2 cellular contexts compared by ENCODE assay signal in the genomic region with DNA sequence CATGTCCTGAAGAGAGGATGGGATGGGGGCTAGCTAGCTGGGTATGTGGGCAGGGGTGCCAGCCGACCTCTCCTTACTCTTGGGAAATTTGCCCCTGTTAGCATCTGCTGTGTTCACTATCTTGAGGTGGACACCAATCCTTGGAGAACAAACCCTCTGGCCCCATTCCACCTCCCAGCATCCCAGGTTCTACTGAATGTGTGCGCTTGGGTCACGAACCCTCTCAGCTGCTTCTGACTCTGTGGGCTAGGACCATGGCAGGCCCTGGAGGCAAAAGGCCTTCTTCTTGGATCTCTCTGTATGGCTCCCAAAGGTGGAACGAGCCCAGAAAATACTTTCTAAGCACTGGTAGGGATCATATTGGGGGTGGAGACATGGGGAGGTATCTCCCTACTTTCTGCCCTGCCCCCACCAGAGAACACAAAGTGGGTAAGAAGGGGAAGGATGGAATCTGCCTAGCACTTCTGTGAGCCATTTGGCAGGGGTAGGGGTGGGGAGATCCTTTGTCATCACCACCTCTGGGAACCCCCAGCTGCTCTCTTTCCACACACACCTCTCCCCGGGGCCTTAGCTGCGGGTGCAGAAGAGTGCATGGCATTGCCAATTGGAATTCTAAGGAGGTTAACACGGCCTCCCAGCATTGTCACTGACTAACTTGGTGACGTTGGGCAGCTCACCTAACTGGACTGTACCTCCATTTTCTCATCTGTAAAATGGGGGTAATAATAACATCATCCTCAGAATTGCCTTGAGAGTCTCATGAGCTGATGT.
TF ChIP-seq lines count a peak whose summit lies in the region.

No MANE protein-coding gene starts in this region.

TF ChIP-seq in SK-N-SH, 30 proteins besides CTCF, POLR2A, EP300 and RAD21:
- TF ChIP-seq FOSL2 (IDR thresholded peaks at IDR 0.05; ENCODE audit: borderline replicate concordance, low read depth) (no peak), RXRA (IDR thresholded peaks at IDR 0.05; ENCODE audit: borderline replicate concordance, low read depth) (no peak), FOXM1 (IDR thresholded peaks at IDR 0.05; ENCODE audit: low read depth) (no peak), EZH2phosphoT487 (IDR thresholded peaks at IDR 0.05; ENCODE audit: borderline replicate concordance, low read depth) (no peak), FOXJ3 (CRISPR knock-in tag; IDR thresholded peaks at IDR 0.05) (no peak), NRF1 (IDR thresholded peaks at IDR 0.05; ENCODE audit: low read depth, low read length) (no peak)
- TF ChIP-seq, protein P1, sequence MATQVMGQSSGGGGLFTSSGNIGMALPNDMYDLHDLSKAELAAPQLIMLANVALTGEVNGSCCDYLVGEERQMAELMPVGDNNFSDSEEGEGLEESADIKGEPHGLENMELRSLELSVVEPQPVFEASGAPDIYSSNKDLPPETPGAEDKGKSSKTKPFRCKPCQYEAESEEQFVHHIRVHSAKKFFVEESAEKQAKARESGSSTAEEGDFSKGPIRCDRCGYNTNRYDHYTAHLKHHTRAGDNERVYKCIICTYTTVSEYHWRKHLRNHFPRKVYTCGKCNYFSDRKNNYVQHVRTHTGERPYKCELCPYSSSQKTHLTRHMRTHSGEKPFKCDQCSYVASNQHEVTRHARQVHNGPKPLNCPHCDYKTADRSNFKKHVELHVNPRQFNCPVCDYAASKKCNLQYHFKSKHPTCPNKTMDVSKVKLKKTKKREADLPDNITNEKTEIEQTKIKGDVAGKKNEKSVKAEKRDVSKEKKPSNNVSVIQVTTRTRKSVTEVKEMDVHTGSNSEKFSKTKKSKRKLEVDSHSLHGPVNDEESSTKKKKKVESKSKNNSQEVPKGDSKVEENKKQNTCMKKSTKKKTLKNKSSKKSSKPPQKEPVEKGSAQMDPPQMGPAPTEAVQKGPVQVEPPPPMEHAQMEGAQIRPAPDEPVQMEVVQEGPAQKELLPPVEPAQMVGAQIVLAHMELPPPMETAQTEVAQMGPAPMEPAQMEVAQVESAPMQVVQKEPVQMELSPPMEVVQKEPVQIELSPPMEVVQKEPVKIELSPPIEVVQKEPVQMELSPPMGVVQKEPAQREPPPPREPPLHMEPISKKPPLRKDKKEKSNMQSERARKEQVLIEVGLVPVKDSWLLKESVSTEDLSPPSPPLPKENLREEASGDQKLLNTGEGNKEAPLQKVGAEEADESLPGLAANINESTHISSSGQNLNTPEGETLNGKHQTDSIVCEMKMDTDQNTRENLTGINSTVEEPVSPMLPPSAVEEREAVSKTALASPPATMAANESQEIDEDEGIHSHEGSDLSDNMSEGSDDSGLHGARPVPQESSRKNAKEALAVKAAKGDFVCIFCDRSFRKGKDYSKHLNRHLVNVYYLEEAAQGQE (IDR thresholded peaks at IDR 0.05; ENCODE audit: low read depth, low read length) = no peak
- TF ChIP-seq, protein P2, sequence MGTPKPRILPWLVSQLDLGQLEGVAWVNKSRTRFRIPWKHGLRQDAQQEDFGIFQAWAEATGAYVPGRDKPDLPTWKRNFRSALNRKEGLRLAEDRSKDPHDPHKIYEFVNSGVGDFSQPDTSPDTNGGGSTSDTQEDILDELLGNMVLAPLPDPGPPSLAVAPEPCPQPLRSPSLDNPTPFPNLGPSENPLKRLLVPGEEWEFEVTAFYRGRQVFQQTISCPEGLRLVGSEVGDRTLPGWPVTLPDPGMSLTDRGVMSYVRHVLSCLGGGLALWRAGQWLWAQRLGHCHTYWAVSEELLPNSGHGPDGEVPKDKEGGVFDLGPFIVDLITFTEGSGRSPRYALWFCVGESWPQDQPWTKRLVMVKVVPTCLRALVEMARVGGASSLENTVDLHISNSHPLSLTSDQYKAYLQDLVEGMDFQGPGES (IDR thresholded peaks at IDR 0.05; ENCODE audit: low read depth, low read length) = no peak
TF ChIP-seq in SK-N-SH: peak in this region for 0.

TF ChIP-seq in SK-N-SH treated with all-trans-retinoic acid at 6 μM for 48 hours, 23 proteins besides CTCF, POLR2A, EP300 and RAD21:
- no peak for TF ChIP-seq OSR1 (CRISPR knock-in tag; IDR thresholded peaks at IDR 0.05)
- no peak for TF ChIP-seq PPARA (CRISPR knock-in tag; IDR thresholded peaks at IDR 0.05; ENCODE audit: borderline replicate concordance)
- no peak for TF ChIP-seq CSDC2 (CRISPR knock-in tag; IDR thresholded peaks at IDR 0.05)
- TF ChIP-seq TOX (CRISPR knock-in tag; IDR thresholded peaks at IDR 0.05; ENCODE audit: borderline replicate concordance) = no peak
- TF ChIP-seq, protein P3, sequence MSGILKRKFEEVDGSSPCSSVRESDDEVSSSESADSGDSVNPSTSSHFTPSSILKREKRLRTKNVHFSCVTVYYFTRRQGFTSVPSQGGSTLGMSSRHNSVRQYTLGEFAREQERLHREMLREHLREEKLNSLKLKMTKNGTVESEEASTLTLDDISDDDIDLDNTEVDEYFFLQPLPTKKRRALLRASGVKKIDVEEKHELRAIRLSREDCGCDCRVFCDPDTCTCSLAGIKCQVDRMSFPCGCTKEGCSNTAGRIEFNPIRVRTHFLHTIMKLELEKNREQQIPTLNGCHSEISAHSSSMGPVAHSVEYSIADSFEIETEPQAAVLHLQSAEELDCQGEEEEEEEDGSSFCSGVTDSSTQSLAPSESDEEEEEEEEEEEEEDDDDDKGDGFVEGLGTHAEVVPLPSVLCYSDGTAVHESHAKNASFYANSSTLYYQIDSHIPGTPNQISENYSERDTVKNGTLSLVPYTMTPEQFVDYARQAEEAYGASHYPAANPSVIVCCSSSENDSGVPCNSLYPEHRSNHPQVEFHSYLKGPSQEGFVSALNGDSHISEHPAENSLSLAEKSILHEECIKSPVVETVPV (CRISPR knock-in tag; IDR thresholded peaks at IDR 0.05) = no peak
